In genomic region chr2:159298967-159299366, GRCh38 we compare ENCODE assay signal across 29 cellular contexts. TPM values are rescaled to one million over a fixed set of nuclear protein-coding genes. Genes with fewer than 3 reads are reported as not detected.
"Had no signal": no experiment of that assay in that cellular context is flagged by ENCODE, and none has a peak within 500 bp of the region (broad histone marks: within the 10 kb centered on the region; RNA-seq: fewer than 3 reads in every experiment).

No MANE protein-coding gene starts in this region.

- DNase-seq: activated CD4-positive, alpha-beta memory T cell treated with anti-CD3 and anti-CD28 coated beads, Interleukin-2, amount 10 ng/mL, durations not matched to agents 7 days and 5 days; activated CD4-positive, alpha-beta T cell treated with anti-CD3 and anti-CD28 coated beads for 4 hours; activated CD4-positive, alpha-beta T cell treated with anti-CD3 and anti-CD28 coated beads, Interleukin-2, amount 10 ng/mL, durations not matched to agents 7 days and 5 days; activated CD4-positive, alpha-beta T cell treated with anti-CD3 and anti-CD28 coated beads, Interleukin-2, amount 50 U/mL, for 4 hours; activated CD4-positive, CD25-positive, alpha-beta regulatory T cell; activated CD4-positive, CD25-positive, alpha-beta regulatory T cell treated with anti-CD3 and anti-CD28 coated beads, Interleukin-2, amount 50 U/mL, for 72 hours; activated CD8-positive, alpha-beta memory T cell treated with anti-CD3 and anti-CD28 coated beads, Interleukin-2, amount 50 U/mL, for 48 hours; activated effector memory CD4-positive, alpha-beta T cell treated with anti-CD3 and anti-CD28 coated beads, Interleukin-2, amount 50 U/mL, for 16 hours; activated naive CD4-positive, alpha-beta T cell treated with anti-CD3 and anti-CD28 coated beads for 36 hours; activated naive CD8-positive, alpha-beta T cell treated with anti-CD3 and anti-CD28 coated beads for 36 hours; activated naive CD8-positive, alpha-beta T cell treated with anti-CD3 and anti-CD28 coated beads, Interleukin-2, amount 50 U/mL, for 24 hours; activated T-cell treated with anti-CD3 and anti-CD28 coated beads for 4 hours; activated T-cell treated with anti-CD3 and anti-CD28 coated beads, Interleukin-2, amount 50 U/mL, for 24 hours; central memory CD4-positive, alpha-beta T cell; cerebellar nuclear complex; colonic mucosa; effector CD8-positive, alpha-beta T cell; esophagus squamous epithelium; glutamatergic neuron; heart left ventricle; T-helper 2 cell had no signal

- H3K4me1 ChIP-seq: ascending aorta, breast epithelium, colonic mucosa, heart left ventricle had no signal

- H3K4me3 ChIP-seq: ascending aorta, breast epithelium, cardiac muscle cell, colonic mucosa, esophagus squamous epithelium, heart left ventricle had no signal

- H3K27ac ChIP-seq: ascending aorta, breast epithelium, cardiac muscle cell, colonic mucosa, epithelial cell of prostate, heart left ventricle had no signal

- H3K27me3 Mint-ChIP-seq: activated naive CD8-positive, alpha-beta T cell treated with anti-CD3 and anti-CD28 coated beads for 36 hours; activated naive CD8-positive, alpha-beta T cell treated with anti-CD3 and anti-CD28 coated beads, Interleukin-2, amount 50 U/mL, for 24 hours had no signal

- H3K9me3 Mint-ChIP-seq: activated naive CD4-positive, alpha-beta T cell treated with anti-CD3 and anti-CD28 coated beads for 36 hours had no signal

- H3K27me3 ChIP-seq: ascending aorta, breast epithelium, cardiac muscle cell, colonic mucosa, esophagus squamous epithelium, heart left ventricle had no signal

- H3K4me3 Mint-ChIP-seq: activated CD4-positive, alpha-beta memory T cell treated with anti-CD3 and anti-CD28 coated beads, Interleukin-2, amount 10 ng/mL, durations not matched to agents 7 days and 5 days; activated CD4-positive, alpha-beta T cell treated with anti-CD3 and anti-CD28 coated beads, Interleukin-2, amount 10 ng/mL, durations not matched to agents 7 days and 5 days; activated naive CD4-positive, alpha-beta T cell treated with anti-CD3 and anti-CD28 coated beads for 36 hours; activated naive CD4-positive, alpha-beta T cell treated with anti-CD3 and anti-CD28 coated beads, Interleukin-2, amount 50 U/mL, for 24 hours; activated naive CD8-positive, alpha-beta T cell treated with anti-CD3 and anti-CD28 coated beads for 36 hours; activated naive CD8-positive, alpha-beta T cell treated with anti-CD3 and anti-CD28 coated beads, Interleukin-2, amount 50 U/mL, for 24 hours; activated T-cell treated with anti-CD3 and anti-CD28 coated beads, Interleukin-2, amount 50 U/mL, for 24 hours; activated T-helper 1 cell treated with anti-CD3 and anti-CD28 coated beads, Interleukin-12 subunit alpha, Interleukin-12 subunit beta, Interleukin-2, Interleukin-4 antibody, amounts not matched to agents 30 ng/mL and 10 ng/mL and 1 ng/mL, durations not matched to agents 14 hours and 24 hours and 36 hours; brain had no signal

- H3K36me3 Mint-ChIP-seq: brain had no signal

- H3K9me3 ChIP-seq: ascending aorta, breast epithelium, colonic mucosa, esophagus squamous epithelium, heart left ventricle had no signal

- H3K27ac Mint-ChIP-seq: activated CD4-positive, alpha-beta memory T cell treated with anti-CD3 and anti-CD28 coated beads, Interleukin-2, amount 10 ng/mL, durations not matched to agents 7 days and 5 days; activated CD4-positive, alpha-beta T cell treated with anti-CD3 and anti-CD28 coated beads, Interleukin-2, amount 10 ng/mL, durations not matched to agents 7 days and 5 days; activated naive CD4-positive, alpha-beta T cell treated with anti-CD3 and anti-CD28 coated beads for 36 hours; activated naive CD4-positive, alpha-beta T cell treated with anti-CD3 and anti-CD28 coated beads, Interleukin-2, amount 50 U/mL, for 24 hours; activated naive CD8-positive, alpha-beta T cell treated with anti-CD3 and anti-CD28 coated beads for 36 hours; activated naive CD8-positive, alpha-beta T cell treated with anti-CD3 and anti-CD28 coated beads, Interleukin-2, amount 50 U/mL, for 24 hours; activated T-cell treated with anti-CD3 and anti-CD28 coated beads, Interleukin-2, amount 50 U/mL, for 24 hours; activated T-helper 1 cell treated with anti-CD3 and anti-CD28 coated beads, Interleukin-12 subunit alpha, Interleukin-12 subunit beta, Interleukin-2, Interleukin-4 antibody, amounts not matched to agents 30 ng/mL and 10 ng/mL and 1 ng/mL, durations not matched to agents 14 hours and 24 hours and 36 hours; activated T-helper 2 cell treated with anti-CD3 and anti-CD28 coated beads, Interferon-gamma antibody, Interleukin-2, Interleukin-4, amounts not matched to agents 10 μg/mL and 5 μg/mL and 100 μg/mL, durations not matched to agents 14 hours and 24 hours and 36 hours; brain had no signal

- H3K4me1 Mint-ChIP-seq: activated CD4-positive, alpha-beta memory T cell treated with anti-CD3 and anti-CD28 coated beads, Interleukin-2, amount 10 ng/mL, durations not matched to agents 7 days and 5 days; activated CD4-positive, alpha-beta T cell treated with anti-CD3 and anti-CD28 coated beads, Interleukin-2, amount 10 ng/mL, durations not matched to agents 7 days and 5 days; activated naive CD4-positive, alpha-beta T cell treated with anti-CD3 and anti-CD28 coated beads, Interleukin-2, amount 50 U/mL, for 24 hours; activated naive CD8-positive, alpha-beta T cell treated with anti-CD3 and anti-CD28 coated beads for 36 hours; activated naive CD8-positive, alpha-beta T cell treated with anti-CD3 and anti-CD28 coated beads, Interleukin-2, amount 50 U/mL, for 24 hours; brain had no signal

- ATAC-seq: activated naive CD8-positive, alpha-beta T cell treated with anti-CD3 and anti-CD28 coated beads, Interleukin-2, amount 50 U/mL, for 24 hours; heart left ventricle had no signal

- H3K36me3 ChIP-seq: ascending aorta, breast epithelium, cardiac muscle cell, colonic mucosa, esophagus squamous epithelium, heart left ventricle had no signal

RNA-seq across cellular contexts. Expression of gene WDSUB1, which starts 12.5 kb away (rescaled TPM):
- total RNA-seq: ascending aorta had no signal
